In genomic region chr9:105244274-105244995, GRCh38 we compare ENCODE assay signal across 8 cellular contexts. TPM values are rescaled to one million over a fixed set of nuclear protein-coding genes. Genes with fewer than 3 reads are reported as not detected.
DNase-seq lines count a peak whose midpoint lies in the region; ATAC-seq, FAIRE-seq and TF ChIP-seq lines count a peak whose summit lies in the region.

Gene SLC44A1 (plus strand): TSS chr9:105244651. CDS start chr9:105244869, 218 bp downstream.

- peak; percentile 90 for FAIRE-seq in GM12892 (lab: Jason Lieb, UNC)

- TF ChIP-seq CTCF in heart right ventricle (IDR thresholded peaks at IDR 0.05) (peak in 3 of 9 donors; percentile 9 to 29 (median 26)), upper lobe of left lung (IDR thresholded peaks at IDR 0.05) (peak in 2 of 6 experiments; percentile 9 to 12)

- H3K4me3 ChIP-seq in heart right ventricle (peak within 1 kb of the TSS; percentile 62 to 91 (median 84)), upper lobe of left lung (peak within 1 kb of the TSS; percentile 60 to 89 (median 80))

- H3K27ac ChIP-seq in heart right ventricle (peak within 1 kb of the TSS; percentile 73 to 89 (median 80)), upper lobe of left lung (peak within 1 kb of the TSS; percentile 85 to 89 (median 86))

- TF ChIP-seq POLR2A in GM12892 (IDR thresholded peaks at IDR 0.05; ENCODE audit: low read depth, low read length) (peak; percentile 74), upper lobe of left lung (IDR thresholded peaks at IDR 0.05) (peak in 3 of 4 donors; percentile 8 to 91 (median 91))

- peak in 1 of 4 donors; percentile 60 for TF ChIP-seq EP300 in upper lobe of left lung (IDR thresholded peaks at IDR 0.05)

- H3K27me3 ChIP-seq in heart right ventricle (no peaks in the 10 kb centered on the region), upper lobe of left lung (no peaks in the 10 kb centered on the region)

- H3K36me3 ChIP-seq in heart right ventricle (no peaks in the 10 kb centered on the region), upper lobe of left lung (no peaks in the 10 kb centered on the region)

- DNase-seq in GM12892 (ENCODE audit: insufficient read length) (peak; percentile 54), NCI-H1436 (lab: John Stamatoyannopoulos, UW) (peak; percentile 95), T follicular helper cell (ENCODE audit: low read depth) (peak; percentile 88), amniotic epithelial cell (ENCODE audit: low read depth) (peak; percentile 93), heart right ventricle (peak; percentile 97 to 99), posterior vena cava (ENCODE audit: low spot score) (peak; percentile 99), upper lobe of left lung (peak; percentile 99)

- H3K4me1 ChIP-seq in heart right ventricle (peaks cover 0 to 61% (median 43%) of the 10 kb centered on the region in 9 donors), upper lobe of left lung (peaks cover 8 to 29% (median 22%) of the 10 kb centered on the region in 4 donors)

- intact Hi-C loops in heart right ventricle (cut with DNase I): loop anchor here in 4 of 10 donors (5.0 to 10.0 kb wide), 6 partner anchors 37 to 380 kb away; partner anchors contain the start of gene ABCA1 (in 3 of the 4)
- intact Hi-C loops in posterior vena cava (cut with DNase I): loop anchor here in 1 of 2 donors (5.0 kb wide), 1 partner anchor 37 kb away; no protein-coding TSS in a partner anchor

- peak; percentile 87 for ATAC-seq in HG02840 (IDR thresholded peaks at IDR 0.05; ENCODE audit: low FRiP score, unreplicated experiment)
- peak; percentile 98 to 100 (median 98) for ATAC-seq in heart right ventricle
- ATAC-seq in upper lobe of left lung (ENCODE audit: low FRiP score in 2 of 2): peak; percentile 98 to 99

- H3K9me3 ChIP-seq in heart right ventricle (peaks cover 0 to 6% (median 0%) of the 10 kb centered on the region in 11 donors), upper lobe of left lung (no peaks in the 10 kb centered on the region)

- WGBS in heart right ventricle, 2 donors: 0% methylated on average over 84 to 102 of the region's 102 CpGs
- WGBS in upper lobe of left lung, 2 donors: 0% methylated on average over 7 to 37 of the region's 102 CpGs

RNA-seq across cellular contexts. Expression of gene SLC44A1, which starts in this region (rescaled TPM):
- 8.7 TPM for polyA plus RNA-seq in GM12892 (2012; ENCODE audit: missing spikeins)
- total RNA-seq in heart right ventricle (10 to 100 TPM; 12.6 to 29.0 (median 19.0) TPM), posterior vena cava (10 to 100 TPM; 34.1 to 41.6 TPM), upper lobe of left lung (10 to 100 TPM; 15.7 to 62.2 (median 44.6) TPM)
- 10 to 100 TPM in 1 of 2 donors, 1 to 10 TPM in 1; 6.1 to 12.5 TPM for polyA plus RNA-seq in heart right ventricle

Comparison
In these comparisons a context has a peak if more than half of its experiments do, and no peak if none do; other contexts are left out.
1. Peak in every context shown above with its lines: DNase-seq, ATAC-seq, H3K4me3 ChIP-seq and H3K27ac ChIP-seq.